ENCODE assay signal across 9 cellular contexts in genomic region chr10:43648392-43649148, GRCh38. TPM values are rescaled to one million over a fixed set of nuclear protein-coding genes. Genes with fewer than 3 reads are reported as not detected.
DNase-seq lines count a peak whose midpoint lies in the region; ATAC-seq, FAIRE-seq and TF ChIP-seq lines count a peak whose summit lies in the region.
"Had no signal": no experiment of that assay in that cellular context is flagged by ENCODE, and none has a peak within 500 bp of the region (broad histone marks: within the 10 kb centered on the region; RNA-seq: fewer than 3 reads in every experiment).

A gene with protein sequence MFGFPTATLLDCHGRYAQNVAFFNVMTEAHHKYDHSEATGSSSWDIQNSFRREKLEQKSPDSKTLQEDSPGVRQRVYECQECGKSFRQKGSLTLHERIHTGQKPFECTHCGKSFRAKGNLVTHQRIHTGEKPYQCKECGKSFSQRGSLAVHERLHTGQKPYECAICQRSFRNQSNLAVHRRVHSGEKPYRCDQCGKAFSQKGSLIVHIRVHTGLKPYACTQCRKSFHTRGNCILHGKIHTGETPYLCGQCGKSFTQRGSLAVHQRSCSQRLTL (minus strand): TSS chr10:43648881. CDS start chr10:43646133, 2,748 bp downstream.

- peak; percentile 99 for ATAC-seq in GM18909 (IDR thresholded peaks at IDR 0.05; ENCODE audit: poor library complexity, unreplicated experiment)
- ATAC-seq in HG03139 (IDR thresholded peaks at IDR 0.05; ENCODE audit: unreplicated experiment), result peak; percentile 99
- ATAC-seq in HepG2, result peak; percentile 98

- DNase-seq in AG20443 (ENCODE audit: low spot score), result peak; percentile 97
- DNase-seq in NCI-H460 (ENCODE audit: extremely low read depth, low read depth), result peak; percentile 80
- DNase-seq in activated CD4-positive, alpha-beta T cell treated with anti-CD3 and anti-CD28 coated beads, Interleukin-2, amount 50 U/mL, for 24 hours (ENCODE audit: low read depth in 1 of 2, low spot score in 1 of 2), result peak; percentile 63 to 68
- peak; percentile 67 for DNase-seq in HepG2 (ENCODE audit: low spot score)
- DNase-seq in stimulated activated CD4-positive, alpha-beta T cell treated with anti-CD3 and anti-CD28 coated beads, Interleukin-2, amount 100 ng/mL, for 4 hours (ENCODE audit: low read depth), result peak; percentile 73

- CTCF ChIA-PET in HepG2 (lab: Yijun Ruan, JAX; ENCODE audit: low intra/inter-chr PET ratio, low total read pairs), result no interaction called here

- TF ChIP-seq CTCF in HepG2 (CRISPR knock-in tag; IDR thresholded peaks at IDR 0.05), result no peak

- peaks cover 24% of the 10 kb centered on the region for H3K4me1 ChIP-seq in HepG2 (ENCODE audit: insufficient read depth, low read length)

- peak within 1 kb of the TSS; percentile 84 for H3K4me2 ChIP-seq in HepG2 (ENCODE audit: low read depth, low read length)

- whole genome bisulfite sequencing in HepG2 (ENCODE audit: low lambda C conversion rate), result 13% methylated on average over 21 of the region's 89 CpGs

- peak within 1 kb of the TSS; percentile 72 for H3K9ac ChIP-seq in HepG2 (ENCODE audit: insufficient read depth, low read depth, low read length)

- H3K27me3 Mint-ChIP-seq in dendritic cell treated with granulocyte-macrophage colony-stimulating factor and Interleukin-4, amounts not matched to agents 40 ng/mL and 50 ng/mL, for 4 days, result peaks cover 17% of the 10 kb centered on the region

- POLR2A ChIA-PET in HepG2 (lab: Yijun Ruan, JAX), result interaction anchor here (0.6 to 2.2 kb wide), 2 partner anchors 16 to 42 kb away, joined by 4 read pairs; no protein-coding TSS in a partner anchor

- in situ Hi-C loops in HepG2 (cut with HindIII; ENCODE audit: extremely low pct_ligation_motif_present, low pct_unique_long_range_greater_than_20kb), result no loop called here

- peak within 1 kb of the TSS; percentile 54 to 70 (median 68) for H3K4me3 ChIP-seq in HepG2 (replicated peaks in 1 of 3; ENCODE audit: insufficient read depth in 1 of 3, low read depth in 2 of 3, low read length in 3 of 3)

- H3K27me3 ChIP-seq in HepG2 (ENCODE audit: control insufficient read depth in 1 of 2, insufficient read depth in 2 of 2, low read length in 2 of 2), result peaks cover 3 to 8% of the 10 kb centered on the region in 2 experiments; a peak in 4 of 5 replicates

- H3K36me3 ChIP-seq in HepG2 (replicated peaks in 1 of 2; ENCODE audit: control insufficient read depth in 1 of 2, insufficient read depth in 2 of 2, low read length in 2 of 2), result 0 out of 5 replicates have a peak, but pooled peaks cover 0 to 4% of the 10 kb centered on the region in 2 experiments

- peaks cover 33% of the 10 kb centered on the region for H3K9me3 Mint-ChIP-seq in dendritic cell treated with granulocyte-macrophage colony-stimulating factor and Interleukin-4, amounts not matched to agents 40 ng/mL and 50 ng/mL, for 4 days

- H3K27ac Mint-ChIP-seq in dendritic cell treated with granulocyte-macrophage colony-stimulating factor and Interleukin-4, amounts not matched to agents 40 ng/mL and 50 ng/mL, for 4 days, result peak within 1 kb of the TSS; percentile 72

- no TSS peak for BruUV-seq in HepG2 (replicated peaks; lab: Mats Ljungman, UMichigan)

- H3K27ac ChIP-seq in HepG2 (ENCODE audit: extremely low read length, insufficient read depth, low read length), result no peak within 1 kb of the TSS

- no peak for FAIRE-seq in HepG2 (lab: Jason Lieb, UNC)
- FAIRE-seq: TTC549 had no signal

- H3K79me2 ChIP-seq in HepG2 (ENCODE audit: insufficient read depth, low read length), result no peaks in the 10 kb centered on the region

- H2AFZ ChIP-seq in HepG2 (ENCODE audit: low read length), result peak within 1 kb of the TSS; percentile 93

- H3K36me3 Mint-ChIP-seq in dendritic cell treated with granulocyte-macrophage colony-stimulating factor and Interleukin-4, amounts not matched to agents 40 ng/mL and 50 ng/mL, for 4 days (ENCODE audit: low read depth), result peaks cover 34% of the 10 kb centered on the region

- intact Hi-C loops in dendritic cell treated with granulocyte-macrophage colony-stimulating factor and Interleukin-4, amounts not matched to agents 40 ng/mL and 50 ng/mL, for 4 days (cut with micrococcal nuclease), result loop anchor here (2.0 kb wide), 2 partner anchors 42 to 1096 kb away; partner anchors contain the start of gene ZNF485
- intact Hi-C loops in HepG2 (cut with micrococcal nuclease; ENCODE audit: unreplicated experiment), result no loop called here

- peaks cover 8% of the 10 kb centered on the region for H3K4me1 Mint-ChIP-seq in dendritic cell treated with granulocyte-macrophage colony-stimulating factor and Interleukin-4, amounts not matched to agents 40 ng/mL and 50 ng/mL, for 4 days (ENCODE audit: low read depth)

- H3K9me3 ChIP-seq in HepG2 (ENCODE audit: low read length), result no peaks in the 10 kb centered on the region

- TF ChIP-seq EP300 in HepG2 (IDR thresholded peaks at IDR 0.05; ENCODE audit: low read depth in 2 of 2, low read length in 2 of 2), result no peak
- TF ChIP-seq EP300 in HepG2 (CRISPR knock-in tag; IDR thresholded peaks at IDR 0.05; ENCODE audit: borderline replicate concordance), result no peak

- TF ChIP-seq POLR2A in HepG2 (IDR thresholded peaks at IDR 0.05; ENCODE audit: insufficient read depth in 1 of 2, low read depth in 2 of 2, low read length in 2 of 2), result 0 out of 4 replicates have a peak, but pooled peaks of 1 of the 2 experiments have one; percentile 40

- TF ChIP-seq RAD21 in HepG2 (CRISPR knock-in tag; IDR thresholded peaks at IDR 0.05), result 0 out of 2 replicates have a peak, but pooled peaks have one; percentile 40

- H4K20me1 ChIP-seq in HepG2 (ENCODE audit: insufficient read depth, low read length), result no peaks in the 10 kb centered on the region

- H3K4me3 Mint-ChIP-seq in dendritic cell treated with granulocyte-macrophage colony-stimulating factor and Interleukin-4, amounts not matched to agents 40 ng/mL and 50 ng/mL, for 4 days, result peak within 1 kb of the TSS; percentile 84

TF ChIP-seq in HepG2, 621 proteins besides CTCF, POLR2A, EP300 and RAD21 (continues in another document):
- peak; percentile 5; the same call in 1 of the 2 replicates for TF ChIP-seq HDAC1 (CRISPR knock-in tag; IDR thresholded peaks at IDR 0.05)
- TF ChIP-seq ZFX (CRISPR knock-in tag; IDR thresholded peaks at IDR 0.05; ENCODE audit: low read depth), result peak; percentile 93
- TF ChIP-seq MTA1 (CRISPR knock-in tag; IDR thresholded peaks at IDR 0.05; ENCODE audit: borderline replicate concordance), result 0 out of 2 replicates have a peak, but pooled peaks have one; percentile 34
- 0 out of 2 replicates have a peak, but pooled peaks have one; percentile 53 for TF ChIP-seq ATF7-NPFF (CRISPR knock-in tag; IDR thresholded peaks at IDR 0.05; ENCODE audit: low read depth)
- peak; percentile 14; the same call in 1 of the 2 replicates for TF ChIP-seq TFAP4 (IDR thresholded peaks at IDR 0.05; ENCODE audit: borderline replicate concordance, low read depth)
- 0 out of 2 replicates have a peak, but pooled peaks have one; percentile 39 for TF ChIP-seq ZNF224 (CRISPR knock-in tag; IDR thresholded peaks at IDR 0.05)
- no peak for TF ChIP-seq ZNF292 (CRISPR knock-in tag; IDR thresholded peaks at IDR 0.05; ENCODE audit: borderline replicate concordance, low read depth)
- no peak for TF ChIP-seq LCORL (IDR thresholded peaks at IDR 0.05)
- TF ChIP-seq LCORL (CRISPR knock-in tag; IDR thresholded peaks at IDR 0.05), result 0 out of 2 replicates have a peak, but pooled peaks have one; percentile 50
- TF ChIP-seq YEATS4 (CRISPR knock-in tag; IDR thresholded peaks at IDR 0.05; ENCODE audit: borderline replicate concordance), result peak; percentile 77; the same call in 1 of the 2 replicates

RNA-seq across cellular contexts. Expression of the gene that starts here (rescaled TPM):
- 37.2 and 42.7 TPM in 2 replicates for total RNA-seq in NCI-H460 (2014; rRNA removed; shearing (Covaris generic))
- 26.5 and 30.4 TPM in 2 replicates for polyA plus RNA-seq in NCI-H460 (2014; cell fraction: nucleus; rRNA removed)
- 16.9 and 18.0 TPM in 2 replicates for total RNA-seq in HepG2 (2016; rRNA removed; fragmentation: Illumina TruSeq; extraction: Trizol)
- 30.1 and 34.6 TPM in 2 replicates for total RNA-seq in HepG2 (2016; cell fraction: cytosol; rRNA removed; fragmentation: Illumina TruSeq; extraction: Trizol; ENCODE audit: low read depth)
- 12.6 and 14.4 TPM in 2 replicates for total RNA-seq in HepG2 (2016; cell fraction: insoluble cytoplasmic fraction; rRNA removed; fragmentation: Illumina TruSeq; extraction: Trizol)
- 38.2 and 44.1 TPM in 2 replicates for total RNA-seq in HepG2 (2016; cell fraction: membrane; rRNA removed; fragmentation: Illumina TruSeq; extraction: Trizol)
- 8.3 and 10.0 TPM in 2 replicates for total RNA-seq in HepG2 (2016; cell fraction: nucleus; rRNA removed; fragmentation: Illumina TruSeq; extraction: Trizol)
- 12.5 and 12.7 TPM in 2 replicates for polyA plus RNA-seq in HepG2 (2011; rRNA removed)
- 6.1 and 9.4 TPM in 2 replicates for polyA plus RNA-seq in HepG2 (2011; cell fraction: cytosol; rRNA removed)
- polyA plus RNA-seq in HepG2 (2011; cell fraction: nucleus; rRNA removed), result 8.5 and 12.5 TPM in 2 replicates
- polyA plus RNA-seq in HepG2 (2012), result 7.3 and 8.5 TPM in 2 replicates
- 30.5 and 38.2 TPM in 2 replicates for polyA plus RNA-seq in HepG2 (2016; cell fraction: cytosol; fragmentation: Illumina TruSeq; extraction: Trizol; ENCODE audit: low read depth)
- polyA plus RNA-seq in HepG2 (2016; cell fraction: insoluble cytoplasmic fraction; fragmentation: Illumina TruSeq; extraction: Trizol; ENCODE audit: low read depth), result 13.8 and 16.9 TPM in 2 replicates
- 28.0 and 35.4 TPM in 2 replicates for polyA plus RNA-seq in HepG2 (2016; cell fraction: membrane; fragmentation: Illumina TruSeq; extraction: Trizol; ENCODE audit: low read depth)
- polyA plus RNA-seq in HepG2 (2016; cell fraction: nucleus; fragmentation: Illumina TruSeq; extraction: Trizol; ENCODE audit: insufficient read depth, low read depth), result 19.3 and 22.0 TPM in 2 replicates
- 2.9 and 3.6 TPM in 2 replicates for polyA minus RNA-seq in HepG2 (2011; rRNA and poly(A)+ RNA removed; ENCODE audit: low replicate concordance)
- polyA minus RNA-seq in HepG2 (2011; cell fraction: cytosol; rRNA and poly(A)+ RNA removed), result 1.5 and 1.6 TPM in 2 replicates
- polyA minus RNA-seq in HepG2 (2011; cell fraction: nucleus; rRNA and poly(A)+ RNA removed), result 4.0 and 4.4 TPM in 2 replicates
